19 cellular contexts compared by ENCODE assay signal in genomic region chr16:19785081-19785480, GRCh38.
"Had no signal": no experiment of that assay in that cellular context is flagged by ENCODE, and none has a peak within 500 bp of the region (broad histone marks: within the 10 kb centered on the region; RNA-seq: fewer than 3 reads in every experiment).

No MANE protein-coding gene starts in this region.

- H3K27me3 Mint-ChIP-seq: activated naive CD4-positive, alpha-beta T cell treated with anti-CD3 and anti-CD28 coated beads, Interleukin-2, amount 50 U/mL, for 24 hours; stimulated activated memory B cell treated with anti-CD40 and anti-IgM and Interleukin-4, amounts not matched to agents 10 μg/mL and 1 μg/mL and 100 μg/mL, for 72 hours had no signal

- H3K9me3 Mint-ChIP-seq: activated naive CD4-positive, alpha-beta T cell treated with anti-CD3 and anti-CD28 coated beads, Interleukin-2, amount 50 U/mL, for 24 hours; endodermal cell; natural killer cell treated with Interleukin-12 subunit alpha and Interleukin-12 subunit beta and Interleukin-15 and Interleukin-18, amount 100 ng/mL, for 72 hours; stimulated activated memory B cell treated with anti-CD40 and anti-IgM and Interleukin-4, amounts not matched to agents 10 μg/mL and 1 μg/mL and 100 μg/mL, for 72 hours; WTC11 had no signal

- H3K27ac ChIP-seq: brain microvascular endothelial cell, gastroesophageal sphincter, sigmoid colon, SJSA1, transverse colon had no signal

- H3K36me3 Mint-ChIP-seq: activated naive CD4-positive, alpha-beta T cell treated with anti-CD3 and anti-CD28 coated beads, Interleukin-2, amount 50 U/mL, for 24 hours; natural killer cell treated with Interleukin-12 subunit alpha and Interleukin-12 subunit beta and Interleukin-15 and Interleukin-18, amount 100 ng/mL, for 72 hours; stimulated activated memory B cell treated with anti-CD40 and anti-IgM and Interleukin-4, amounts not matched to agents 10 μg/mL and 1 μg/mL and 100 μg/mL, for 72 hours; WTC11 had no signal

- H3K4me3 ChIP-seq: gastroesophageal sphincter, pancreas, sigmoid colon, SJSA1, transverse colon had no signal

- H3K4me3 Mint-ChIP-seq: activated CD8-positive, alpha-beta T cell treated with anti-CD3 and anti-CD28 coated beads, Interleukin-2, amount 10 ng/mL, durations not matched to agents 7 days and 5 days; activated naive CD4-positive, alpha-beta T cell treated with anti-CD3 and anti-CD28 coated beads, Interleukin-2, amount 50 U/mL, for 24 hours; endodermal cell; natural killer cell treated with Interleukin-12 subunit alpha and Interleukin-12 subunit beta and Interleukin-15 and Interleukin-18, amount 100 ng/mL, for 72 hours; stimulated activated memory B cell treated with anti-CD40 and anti-IgM and Interleukin-4, amounts not matched to agents 10 μg/mL and 1 μg/mL and 100 μg/mL, for 72 hours; WTC11 had no signal

- H3K27me3 ChIP-seq: brain microvascular endothelial cell, gastroesophageal sphincter, pancreas, sigmoid colon, SJSA1, transverse colon had no signal

- ATAC-seq: activated CD8-positive, alpha-beta T cell treated with anti-CD3 and anti-CD28 coated beads, Interleukin-2, amount 10 ng/mL, durations not matched to agents 7 days and 5 days; gastroesophageal sphincter; stimulated activated memory B cell treated with anti-CD40 and anti-IgM and Interleukin-4, amounts not matched to agents 10 μg/mL and 1 μg/mL and 100 μg/mL, for 72 hours; WTC11 had no signal

- H3K36me3 ChIP-seq: brain microvascular endothelial cell, gastroesophageal sphincter, pancreas, sigmoid colon, SJSA1, transverse colon had no signal

- H3K9me3 ChIP-seq: gastroesophageal sphincter, pancreas, sigmoid colon, SJSA1, transverse colon had no signal

- H3K4me1 Mint-ChIP-seq: activated naive CD4-positive, alpha-beta T cell treated with anti-CD3 and anti-CD28 coated beads, Interleukin-2, amount 50 U/mL, for 24 hours; stimulated activated memory B cell treated with anti-CD40 and anti-IgM and Interleukin-4, amounts not matched to agents 10 μg/mL and 1 μg/mL and 100 μg/mL, for 72 hours had no signal

- DNase-seq: activated CD4-positive, alpha-beta T cell treated with anti-CD3 and anti-CD28 coated beads for 4 hours; activated CD8-positive, alpha-beta memory T cell treated with anti-CD3 and anti-CD28 coated beads, Interleukin-2, amount 50 U/mL, for 4 hours; activated CD8-positive, alpha-beta T cell treated with anti-CD3 and anti-CD28 coated beads, Interleukin-2, amount 10 ng/mL, durations not matched to agents 7 days and 5 days; activated effector memory CD4-positive, alpha-beta T cell treated with anti-CD3 and anti-CD28 coated beads, Interleukin-2, amount 50 U/mL, for 16 hours; activated T-cell treated with anti-CD3 and anti-CD28 coated beads, Interleukin-2, amount 50 U/mL, for 48 hours; brain microvascular endothelial cell; endodermal cell; mesendoderm; pancreas; sigmoid colon; stimulated activated CD4-positive, alpha-beta T cell treated with anti-CD3 and anti-CD28 coated beads, Interleukin-12 subunit alpha, Interleukin-12 subunit beta, amount 100 ng/mL, for 4 hours; T-helper 2 cell; transverse colon had no signal

- H3K4me1 ChIP-seq: pancreas, sigmoid colon had no signal

- H3K27ac Mint-ChIP-seq: activated CD8-positive, alpha-beta T cell treated with anti-CD3 and anti-CD28 coated beads, Interleukin-2, amount 10 ng/mL, durations not matched to agents 7 days and 5 days; activated naive CD4-positive, alpha-beta T cell treated with anti-CD3 and anti-CD28 coated beads, Interleukin-2, amount 50 U/mL, for 24 hours; endodermal cell; natural killer cell treated with Interleukin-12 subunit alpha and Interleukin-12 subunit beta and Interleukin-15 and Interleukin-18, amount 100 ng/mL, for 72 hours; stimulated activated memory B cell treated with anti-CD40 and anti-IgM and Interleukin-4, amounts not matched to agents 10 μg/mL and 1 μg/mL and 100 μg/mL, for 72 hours; WTC11 had no signal
